In the genomic region with DNA sequence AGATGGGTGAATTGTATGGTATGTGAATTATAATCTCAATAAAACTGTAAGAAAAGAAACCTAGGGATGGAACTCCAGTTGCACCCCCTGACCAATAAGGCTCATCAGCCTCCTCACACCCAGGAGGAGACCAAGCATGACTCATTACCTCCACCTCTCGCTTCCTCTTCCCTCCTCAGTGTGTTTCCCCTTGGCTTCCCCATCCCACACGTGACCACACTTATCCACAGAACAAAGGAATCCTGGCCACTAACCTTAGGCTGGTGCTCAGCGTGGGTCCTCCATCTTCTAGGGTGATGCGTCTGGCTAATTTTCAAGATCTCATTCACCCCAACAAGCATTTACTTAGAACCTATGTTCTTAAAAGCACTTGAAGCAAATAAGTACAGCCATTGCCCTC, we compare ENCODE assay signal across 12 cellular contexts. TPM values are rescaled to one million over a fixed set of nuclear protein-coding genes. Genes with fewer than 3 reads are reported as not detected.
DNase-seq lines count a peak whose midpoint lies in the region; ATAC-seq, FAIRE-seq and TF ChIP-seq lines count a peak whose summit lies in the region.
"Had no signal": no experiment of that assay in that cellular context is flagged by ENCODE, and none has a peak within 500 bp of the region (broad histone marks: within the 10 kb centered on the region; RNA-seq: fewer than 3 reads in every experiment).

No MANE protein-coding gene starts in this region.

- DNase-seq in GM12892 (ENCODE audit: insufficient read length) (no peak), NOMO-1 treated with DMSO at 0.1 percent for 48 hours (lab: John Stamatoyannopoulos, UW; ENCODE audit: unreplicated experiment) (peak; percentile 72), NCI-H748 (lab: John Stamatoyannopoulos, UW; ENCODE audit: unreplicated experiment) (no peak), erythroblast (lab: John Stamatoyannopoulos, UW) (no peak)
- DNase-seq in activated naive CD4-positive, alpha-beta T cell treated with anti-CD3 and anti-CD28 coated beads, Interleukin-2, amount 50 U/mL, for 72 hours (ENCODE audit: low spot score in 2 of 2), result peak; percentile 17 to 81
- DNase-seq in stimulated activated CD4-positive, alpha-beta T cell treated with anti-CD3 and anti-CD28 coated beads, Interleukin-4, amount 100 ng/mL, for 1 hour, result peak; percentile 20
- DNase-seq: Calu3, left ventricle myocardium superior, NCI-H1048, SK-N-SH had no signal

- FAIRE-seq in GM12892 (lab: Jason Lieb, UNC), result peak; percentile 94

- peak; percentile 67 to 100 for ATAC-seq in activated naive CD4-positive, alpha-beta T cell treated with anti-CD3 and anti-CD28 coated beads, Interleukin-2, amount 50 U/mL, for 72 hours
- ATAC-seq in GM21390 (IDR thresholded peaks at IDR 0.05; ENCODE audit: unreplicated experiment) (no peak), GM21526 (IDR thresholded peaks at IDR 0.05; ENCODE audit: low FRiP score, unreplicated experiment) (no peak)
- ATAC-seq: left ventricle myocardium superior had no signal

- no peak for TF ChIP-seq POLR2A in GM12892 (IDR thresholded peaks at IDR 0.05; ENCODE audit: low read depth, low read length)
- no peak for TF ChIP-seq POLR2A in erythroblast (IDR thresholded peaks at IDR 0.05; ENCODE audit: low read length)

- H3K9me3 Mint-ChIP-seq in activated naive CD4-positive, alpha-beta T cell treated with anti-CD3 and anti-CD28 coated beads, Interleukin-2, amount 50 U/mL, for 72 hours, result peaks cover 0 to 35% of the 10 kb centered on the region in 2 donors

- peak overlapping the region in 1 of 2 donors; percentile 2 for H3K27ac Mint-ChIP-seq in activated naive CD4-positive, alpha-beta T cell treated with anti-CD3 and anti-CD28 coated beads, Interleukin-2, amount 50 U/mL, for 72 hours

- H3K36me3 Mint-ChIP-seq in activated naive CD4-positive, alpha-beta T cell treated with anti-CD3 and anti-CD28 coated beads, Interleukin-2, amount 50 U/mL, for 72 hours, result peaks cover 0 to 25% of the 10 kb centered on the region in 2 donors

RNA-seq across cellular contexts. Expression of gene MAP3K14, which starts 36.2 kb away (rescaled TPM):
- polyA plus RNA-seq in GM12892 (2012; ENCODE audit: missing spikeins), result 13.9 TPM
- total RNA-seq in activated naive CD4-positive, alpha-beta T cell treated with anti-CD3 and anti-CD28 coated beads, Interleukin-2, amount 50 U/mL, for 72 hours, result 10 to 100 TPM; 38.4 to 54.4 TPM

Comparison
In these comparisons a context has a peak if more than half of its experiments do, and no peak if none do; other contexts are left out.
1. DNase-seq: peak in NOMO-1 treated with DMSO at 0.1 percent for 48 hours (single experiment), activated naive CD4-positive, alpha-beta T cell treated with anti-CD3 and anti-CD28 coated beads, Interleukin-2, amount 50 U/mL, for 72 hours (2 of 2) and stimulated activated CD4-positive, alpha-beta T cell treated with anti-CD3 and anti-CD28 coated beads, Interleukin-4, amount 100 ng/mL, for 1 hour (single experiment); none in GM12892 (single experiment), NCI-H748 (single experiment) and erythroblast (0 of 2).
2. ATAC-seq: peak in activated naive CD4-positive, alpha-beta T cell treated with anti-CD3 and anti-CD28 coated beads, Interleukin-2, amount 50 U/mL, for 72 hours (2 of 2); none in GM21390 (single experiment) and GM21526 (single experiment).